ENCODE assay signal across 10 cellular contexts in genomic region chr3:101216710-101217457, GRCh38.
DNase-seq lines count a peak whose midpoint lies in the region; ATAC-seq and TF ChIP-seq lines count a peak whose summit lies in the region.
"Had no signal": no experiment of that assay in that cellular context is flagged by ENCODE, and none has a peak within 500 bp of the region (broad histone marks: within the 10 kb centered on the region; RNA-seq: fewer than 3 reads in every experiment).

No MANE protein-coding gene starts in this region.

- no peak overlapping the region for H3K4me2 ChIP-seq in GM23248 (ENCODE audit: unreplicated experiment)
- H3K4me2 ChIP-seq in GM23338 = no peak overlapping the region

- H3K36me3 ChIP-seq in GM23248 (ENCODE audit: low read depth) = no peaks in the 10 kb centered on the region
- 0 out of 2 replicates have a peak, but pooled peaks cover 6% of the 10 kb centered on the region for H3K36me3 ChIP-seq in GM23338 (ENCODE audit: insufficient read depth)

- no peaks in the 10 kb centered on the region for H3K27me3 ChIP-seq in GM23248 (replicated peaks; ENCODE audit: insufficient read depth)
- H3K27me3 ChIP-seq in GM23338 (ENCODE audit: insufficient read depth) = no peaks in the 10 kb centered on the region

- H2AFZ ChIP-seq in GM23248 (no peak overlapping the region; the same call in 1 of the 2 replicates), GM23338 (no peak overlapping the region)

- no peak overlapping the region for H3K9ac ChIP-seq in GM23248

- DNase-seq in GM23248 (peak; percentile 84), OCI-M2 (lab: John Stamatoyannopoulos, UW; ENCODE audit: unreplicated experiment) (peak; percentile 30), fibroblast of villous mesenchyme (ENCODE audit: low read depth) (peak; percentile 84), GM23338 (ENCODE audit: low spot score) (no peak), HCEC 1CT (no peak)
- DNase-seq in stimulated activated CD4-positive, alpha-beta T cell treated with anti-CD3 and anti-CD28 coated beads, Interleukin-12 subunit alpha, Interleukin-12 subunit beta, amount 100 ng/mL, for 4 hours = no peak
- DNase-seq: dorsolateral prefrontal cortex, T-helper 1 cell had no signal

- H4K20me1 ChIP-seq in GM23248 (ENCODE audit: insufficient read depth) = no peaks in the 10 kb centered on the region
- no peaks in the 10 kb centered on the region for H4K20me1 ChIP-seq in GM23338 (replicated peaks; ENCODE audit: insufficient read depth)

- peaks cover 14% of the 10 kb centered on the region for H3K9me3 Mint-ChIP-seq in stimulated activated naive CD8-positive, alpha-beta T cell treated with anti-CD3 and anti-CD28 coated beads, Interleukin-15, Interleukin-2, amounts not matched to agents 100 ng/mL and 50 ng/mL, for 24 hours
- H3K9me3 Mint-ChIP-seq in GM23338 = peaks cover 39% of the 10 kb centered on the region

- H3K4me1 Mint-ChIP-seq in stimulated activated naive CD8-positive, alpha-beta T cell treated with anti-CD3 and anti-CD28 coated beads, Interleukin-15, Interleukin-2, amounts not matched to agents 100 ng/mL and 50 ng/mL, for 24 hours (ENCODE audit: low read depth) = peaks cover 22% of the 10 kb centered on the region
- H3K4me1 Mint-ChIP-seq in GM23338 = no peaks in the 10 kb centered on the region

- ATAC-seq in GM23338 = no peak
- ATAC-seq in HG03095 (IDR thresholded peaks at IDR 0.05; ENCODE audit: unreplicated experiment) = no peak

- H3K27me3 Mint-ChIP-seq in stimulated activated naive CD8-positive, alpha-beta T cell treated with anti-CD3 and anti-CD28 coated beads, Interleukin-15, Interleukin-2, amounts not matched to agents 100 ng/mL and 50 ng/mL, for 24 hours = no peaks in the 10 kb centered on the region
- peaks cover 2% of the 10 kb centered on the region for H3K27me3 Mint-ChIP-seq in GM23338 (ENCODE audit: insufficient read depth, low read depth, poor library complexity)

- 40 to 44% methylated on average over 3 of the region's 3 CpGs for WGBS in GM23248 (ENCODE audit: low coverage in 1 of 2, low lambda C conversion rate in 2 of 2, missing lambda C conversion rate in 2 of 2), 2 experiments

- H3K9me3 ChIP-seq in GM23248 (ENCODE audit: low read depth) = no peaks in the 10 kb centered on the region

- TF ChIP-seq CTCF in fibroblast of villous mesenchyme (IDR thresholded peaks at IDR 0.05; ENCODE audit: insufficient read depth, low read depth, low read length) (no peak), GM23338 (conservative IDR thresholded peaks at IDR 0.05; ENCODE audit: low read depth in 2 of 2) (no peak)

- peak overlapping the region; percentile 3 for H3K4me3 Mint-ChIP-seq in stimulated activated naive CD8-positive, alpha-beta T cell treated with anti-CD3 and anti-CD28 coated beads, Interleukin-15, Interleukin-2, amounts not matched to agents 100 ng/mL and 50 ng/mL, for 24 hours
- H3K4me3 Mint-ChIP-seq in GM23338 = no peak overlapping the region

- in situ Hi-C loops in GM23248 (cut with MboI) = no loop called here

- peak overlapping the region; percentile 50 for H3K27ac Mint-ChIP-seq in stimulated activated naive CD8-positive, alpha-beta T cell treated with anti-CD3 and anti-CD28 coated beads, Interleukin-15, Interleukin-2, amounts not matched to agents 100 ng/mL and 50 ng/mL, for 24 hours
- H3K27ac Mint-ChIP-seq in GM23338 = no peak overlapping the region

- H3K79me2 ChIP-seq in GM23248 (ENCODE audit: insufficient read depth) (no peaks in the 10 kb centered on the region), GM23338 (replicated peaks; ENCODE audit: insufficient read depth) (no peaks in the 10 kb centered on the region)

- H3K27ac ChIP-seq in GM23248 (peak overlapping the region; percentile 32), GM23338 (ENCODE audit: low read depth) (no peak overlapping the region)
- H3K27ac ChIP-seq: dorsolateral prefrontal cortex had no signal

- H3F3A ChIP-seq in GM23248 (ENCODE audit: insufficient read depth) (no peaks in the 10 kb centered on the region), GM23338 (replicated peaks; ENCODE audit: low read depth) (no peaks in the 10 kb centered on the region)

- no peaks in the 10 kb centered on the region for H3K9me2 ChIP-seq in GM23248 (ENCODE audit: insufficient read depth)
- H3K9me2 ChIP-seq in GM23338 (ENCODE audit: insufficient read depth) = 0 out of 2 replicates have a peak, but pooled peaks cover 4% of the 10 kb centered on the region

- peaks cover 10% of the 10 kb centered on the region for H3K36me3 Mint-ChIP-seq in stimulated activated naive CD8-positive, alpha-beta T cell treated with anti-CD3 and anti-CD28 coated beads, Interleukin-15, Interleukin-2, amounts not matched to agents 100 ng/mL and 50 ng/mL, for 24 hours (ENCODE audit: low read depth)
- peaks cover 23% of the 10 kb centered on the region for H3K36me3 Mint-ChIP-seq in GM23338 (ENCODE audit: low read depth)

- H3K4me1 ChIP-seq in GM23248 (ENCODE audit: insufficient read depth) (no peaks in the 10 kb centered on the region), GM23338 (ENCODE audit: insufficient read depth) (no peaks in the 10 kb centered on the region)

- H3K4me3 ChIP-seq in GM23248 (no peak overlapping the region), fibroblast of villous mesenchyme (ENCODE audit: low read depth, low read length) (no peak overlapping the region), GM23338 (no peak overlapping the region)
- H3K4me3 ChIP-seq: dorsolateral prefrontal cortex had no signal

TF ChIP-seq in GM23338, 12 proteins besides CTCF, POLR2A, EP300 and RAD21:
- no peak for TF ChIP-seq ZNF331 (CRISPR knock-in tag; IDR thresholded peaks at IDR 0.05; ENCODE audit: low read depth)
- no peak for TF ChIP-seq NANOG (IDR thresholded peaks at IDR 0.05; ENCODE audit: borderline replicate concordance)
- no peak for TF ChIP-seq CREB1 (CRISPR knock-in tag; IDR thresholded peaks at IDR 0.05; ENCODE audit: low read depth)
- TF ChIP-seq POLR2AphosphoS5 (IDR thresholded peaks at IDR 0.05; ENCODE audit: low read depth) = no peak
- no peak for TF ChIP-seq REST (IDR thresholded peaks at IDR 0.05; ENCODE audit: unreplicated experiment)

Comparison
In these comparisons a context has a peak if more than half of its experiments do, and no peak if none do; other contexts are left out.
1. DNase-seq: peak in GM23248 (single experiment), OCI-M2 (single experiment) and fibroblast of villous mesenchyme (single experiment); none in GM23338 (single experiment), stimulated activated CD4-positive, alpha-beta T cell treated with anti-CD3 and anti-CD28 coated beads, Interleukin-12 subunit alpha, Interleukin-12 subunit beta, amount 100 ng/mL, for 4 hours (single experiment) and HCEC 1CT (single experiment).